Comparison of ENCODE assay signal across 26 cellular contexts in the genomic region with DNA sequence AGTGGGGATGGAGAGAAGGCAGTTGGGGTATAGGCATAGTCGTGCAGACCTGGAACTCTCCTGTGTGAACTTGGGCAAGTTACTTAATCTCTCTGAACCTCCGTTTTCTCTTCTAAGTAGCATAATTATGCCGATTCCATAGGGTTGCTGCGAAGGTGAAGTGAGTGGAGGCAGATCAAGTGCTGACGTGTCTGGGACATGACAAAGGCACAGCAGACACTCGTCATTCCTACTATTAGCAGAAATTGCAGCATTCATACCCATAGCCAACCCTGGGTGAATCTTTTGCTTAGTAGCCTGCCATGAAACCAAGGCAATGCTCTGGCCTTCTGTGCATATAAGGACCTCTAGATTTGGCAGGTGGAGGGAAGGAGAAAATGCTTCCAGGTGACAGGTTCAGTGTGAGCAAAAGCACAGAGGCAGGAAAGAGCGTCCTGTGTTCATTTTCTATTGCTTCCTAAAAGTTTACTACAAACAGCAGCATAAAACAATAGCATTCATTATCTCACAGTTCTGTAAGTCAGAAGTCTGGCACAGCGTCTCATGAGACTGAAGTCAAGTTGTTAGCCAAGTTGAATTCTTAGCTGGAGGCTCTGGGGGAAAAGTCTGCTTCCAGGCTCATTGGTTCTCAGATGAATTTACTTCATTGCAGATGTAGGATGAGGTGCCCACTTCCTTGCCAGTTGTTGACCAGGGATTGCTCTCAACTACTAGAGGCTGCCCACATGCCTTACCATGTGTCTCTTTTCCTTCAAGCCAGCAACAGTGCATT.
A peak's percentile ranks its signal among the peaks of the same experiment; 100 is the strongest.
DNase-seq lines count a peak whose midpoint lies in the region; FAIRE-seq and TF ChIP-seq lines count a peak whose summit lies in the region.
"Had no signal": no experiment of that assay in that cellular context is flagged by ENCODE, and none has a peak within 500 bp of the region (broad histone marks: within the 10 kb centered on the region; RNA-seq: fewer than 3 reads in every experiment).

No MANE protein-coding gene starts in this region.

- no peak overlapping the region for H3K4me3 ChIP-seq in cardiac muscle cell
- no peak overlapping the region for H3K4me3 ChIP-seq in right atrium auricular region
- no peak overlapping the region for H3K4me3 ChIP-seq in endothelial cell of umbilical vein (replicated peaks in 1 of 3; ENCODE audit: insufficient read depth in 1 of 3, low read depth in 1 of 3, low read length in 3 of 3)
- no peak overlapping the region for H3K4me3 ChIP-seq in kidney (ENCODE audit: low read length in 2 of 2)
- H3K4me3 ChIP-seq in tibial nerve: no peak overlapping the region
- H3K4me3 ChIP-seq: adrenal gland, upper lobe of left lung had no signal

- H3K27ac ChIP-seq in cardiac muscle cell (peak overlapping the region; percentile 42), right atrium auricular region (no peak overlapping the region), endothelial cell of umbilical vein (ENCODE audit: insufficient read depth, low read depth, low read length) (no peak overlapping the region), kidney (ENCODE audit: low read depth in 2 of 2, low read length in 2 of 2) (no peak overlapping the region), tibial nerve (peak overlapping the region in 3 of 4 donors; percentile 40 to 75 (median 70))
- H3K27ac ChIP-seq: adrenal gland, upper lobe of left lung had no signal

- POLR2A ChIA-PET in endothelial cell of umbilical vein (lab: Charles Lee): no interaction called here

- TF ChIP-seq CTCF in cardiac muscle cell (IDR thresholded peaks at IDR 0.05; ENCODE audit: low read depth, low read length): no peak
- TF ChIP-seq CTCF in right atrium auricular region (IDR thresholded peaks at IDR 0.05): no peak
- no peak for TF ChIP-seq CTCF in endothelial cell of umbilical vein (IDR thresholded peaks at IDR 0.05; ENCODE audit: extremely low read depth in 1 of 2, insufficient read depth in 1 of 2, low read depth in 1 of 2, low read length in 2 of 2)
- no peak for TF ChIP-seq CTCF in kidney (IDR thresholded peaks at IDR 0.05; ENCODE audit: borderline replicate concordance, extremely low read depth, insufficient read depth)
- TF ChIP-seq CTCF in tibial nerve (IDR thresholded peaks at IDR 0.05): no peak

- dilution Hi-C loops in endothelial cell of umbilical vein (cut with MboI; ENCODE audit: extremely low pct_ligation_motif_present, low sequenced_read_pairs): no loop called here

- no peak overlapping the region for H3K4me2 ChIP-seq in endothelial cell of umbilical vein (ENCODE audit: insufficient read depth, low read length)
- H3K4me2 ChIP-seq: SK-N-SH had no signal

- H3K79me2 ChIP-seq in endothelial cell of umbilical vein (ENCODE audit: control insufficient read depth, insufficient read depth, low read length): no peaks in the 10 kb centered on the region

- TF ChIP-seq POLR2A in endothelial cell of umbilical vein (IDR thresholded peaks at IDR 0.05; ENCODE audit: low read depth, low read length) (no peak), tibial nerve (IDR thresholded peaks at IDR 0.05) (no peak)

- no TSS peak for BruUV-seq in endothelial cell of umbilical vein (replicated peaks; lab: Mats Ljungman, UMichigan)

- FAIRE-seq in endothelial cell of umbilical vein (lab: Jason Lieb, UNC): no peak
- no peak for FAIRE-seq in kidney (lab: Jason Lieb, UNC)
- FAIRE-seq: A204.1, frontal cortex, G401.6 had no signal

- WGBS in tibial nerve, 2 donors: 68 to 71% methylated on average over 8 of the region's 8 CpGs

- intact Hi-C loops in endothelial cell of umbilical vein (cut with micrococcal nuclease) (no loop called here), kidney (cut with DNase I) (no loop called here)

- H3K4me1 ChIP-seq in cardiac muscle cell (ENCODE audit: low read depth) (peaks cover 15% of the 10 kb centered on the region), right atrium auricular region (peaks cover 0 to 37% of the 10 kb centered on the region in 2 donors), endothelial cell of umbilical vein (ENCODE audit: control insufficient read depth, extremely low read depth, insufficient read depth, low read length) (no peaks in the 10 kb centered on the region), kidney (ENCODE audit: control insufficient read depth in 1 of 2, insufficient read depth in 1 of 2, low read depth in 1 of 2, low read length in 2 of 2) (peaks cover 0 to 2% of the 10 kb centered on the region in 2 donors), tibial nerve (peaks cover 0 to 71% (median 21%) of the 10 kb centered on the region in 4 donors)

- CTCF ChIA-PET in endothelial cell of umbilical vein (lab: Charles Lee): no interaction called here

- DNase-seq in cardiac muscle cell (ENCODE audit: low read depth in 1 of 2, low spot score in 1 of 2): peak; percentile 47 to 75
- DNase-seq in right atrium auricular region (ENCODE audit: low spot score): no peak
- DNase-seq in endothelial cell of umbilical vein (ENCODE audit: low read depth, low spot score): peak; percentile 28
- peak; percentile 2 for DNase-seq in kidney
- no peak for DNase-seq in tibial nerve (ENCODE audit: low spot score in 2 of 2)
- no peak for DNase-seq in stimulated activated CD4-positive, alpha-beta T cell treated with anti-CD3 and anti-CD28 coated beads, Interleukin-15, amount 100 ng/mL, for 24 hours
- DNase-seq in activated CD4-positive, alpha-beta T cell treated with anti-CD3 and anti-CD28 coated beads for 4 hours: no peak
- DNase-seq in RKO (ENCODE audit: low spot score): no peak
- DNase-seq: activated CD4-positive, alpha-beta T cell treated with anti-CD3 and anti-CD28 coated beads for 48 hours; activated naive CD4-positive, alpha-beta T cell; activated T-cell treated with anti-CD3 and anti-CD28 coated beads, Interleukin-2, amount 50 U/mL, for 4 hours; adrenal gland; GOT3; hippocampal formation; immature natural killer cell; KBM-7; NCI-H1436; NCI-H2171; NCI-H524 treated with DMSO at 0.1 percent for 48 hours; SK-N-SH; stimulated activated naive CD8-positive, alpha-beta T cell treated with anti-CD3 and anti-CD28 coated beads, Interleukin-15, amount 100 ng/mL, for 72 hours; T-helper 2 cell had no signal

- H2AFZ ChIP-seq in endothelial cell of umbilical vein (ENCODE audit: low read depth, low read length): no peak overlapping the region

- peaks cover 2% of the 10 kb centered on the region for H4K20me1 ChIP-seq in endothelial cell of umbilical vein (replicated peaks; ENCODE audit: control insufficient read depth, extremely low read depth, insufficient read depth, low read length)

- H3K9me3 ChIP-seq in cardiac muscle cell (ENCODE audit: low read depth) (no peaks in the 10 kb centered on the region), right atrium auricular region (no peaks in the 10 kb centered on the region), endothelial cell of umbilical vein (replicated peaks; ENCODE audit: control insufficient read depth, insufficient read depth, low read length) (no peaks in the 10 kb centered on the region), kidney (ENCODE audit: control insufficient read depth in 1 of 2, low read length in 2 of 2) (no peaks in the 10 kb centered on the region), tibial nerve (no peaks in the 10 kb centered on the region)
- H3K9me3 ChIP-seq: adrenal gland, SK-N-SH, upper lobe of left lung had no signal

- no peaks in the 10 kb centered on the region for H3K27me3 ChIP-seq in cardiac muscle cell
- H3K27me3 ChIP-seq in right atrium auricular region: no peaks in the 10 kb centered on the region
- no peaks in the 10 kb centered on the region for H3K27me3 ChIP-seq in endothelial cell of umbilical vein (ENCODE audit: control insufficient read depth in 2 of 2, insufficient read depth in 2 of 2, low read length in 2 of 2)
- H3K27me3 ChIP-seq in tibial nerve: no peaks in the 10 kb centered on the region
- H3K27me3 ChIP-seq: adrenal gland, upper lobe of left lung had no signal

- H3K9ac ChIP-seq in endothelial cell of umbilical vein (replicated peaks; ENCODE audit: extremely low read depth, insufficient read depth, low read length) (no peak overlapping the region), kidney (ENCODE audit: low read length in 2 of 2) (no peak overlapping the region)
- H3K9ac ChIP-seq: SK-N-SH had no signal

- H3K36me3 ChIP-seq in cardiac muscle cell: no peaks in the 10 kb centered on the region
- H3K36me3 ChIP-seq in right atrium auricular region: peaks cover 23% of the 10 kb centered on the region
- H3K36me3 ChIP-seq in endothelial cell of umbilical vein (ENCODE audit: control insufficient read depth in 2 of 2, extremely low read depth in 1 of 2, insufficient read depth in 2 of 2, low read length in 2 of 2): peaks cover 0 to 3% of the 10 kb centered on the region in 2 experiments
- H3K36me3 ChIP-seq in kidney (ENCODE audit: control insufficient read depth in 1 of 2, insufficient read depth in 2 of 2, low read length in 2 of 2): peaks cover 0 to 7% of the 10 kb centered on the region in 2 donors
- H3K36me3 ChIP-seq in tibial nerve: peaks cover 0 to 19% (median 0%) of the 10 kb centered on the region in 3 donors

- peak in 1 of 2 donors; percentile 7 for TF ChIP-seq EP300 in tibial nerve (IDR thresholded peaks at IDR 0.05)

- no peaks in the 10 kb centered on the region for H3K9me1 ChIP-seq in endothelial cell of umbilical vein (replicated peaks; ENCODE audit: control insufficient read depth, extremely low read depth, insufficient read depth, low read length)

TF ChIP-seq in endothelial cell of umbilical vein, 7 proteins besides CTCF, POLR2A, EP300 and RAD21:
- no peak for TF ChIP-seq FOS (IDR thresholded peaks at IDR 0.05; ENCODE audit: borderline replicate concordance, insufficient read depth, low read length)
- TF ChIP-seq JUN (IDR thresholded peaks at IDR 0.05; ENCODE audit: borderline replicate concordance, insufficient read depth, insufficient read length, low read depth): no peak
- no peak for TF ChIP-seq GATA2 (IDR thresholded peaks at IDR 0.05; ENCODE audit: insufficient read depth, insufficient read length, low read depth, low read length)
- no peak for TF ChIP-seq EZH2 (IDR thresholded peaks at IDR 0.05; ENCODE audit: borderline replicate concordance, low read depth, low read length, severe bottlenecking)
- no peak for TF ChIP-seq MAX (IDR thresholded peaks at IDR 0.05; ENCODE audit: insufficient read depth, insufficient read length)
- no peak for TF ChIP-seq MYC (IDR thresholded peaks at IDR 0.05; ENCODE audit: low read depth, low read length)
- TF ChIP-seq POLR2AphosphoS5 (IDR thresholded peaks at IDR 0.05; ENCODE audit: insufficient read depth, low read depth, low read length): no peak

Comparison
In these comparisons a context has a peak if more than half of its experiments do, and no peak if none do; other contexts are left out.
1. DNase-seq: peak in cardiac muscle cell (2 of 2), endothelial cell of umbilical vein (single experiment) and kidney (single experiment); none in right atrium auricular region (single experiment), tibial nerve (0 of 2), stimulated activated CD4-positive, alpha-beta T cell treated with anti-CD3 and anti-CD28 coated beads, Interleukin-15, amount 100 ng/mL, for 24 hours (single experiment), activated CD4-positive, alpha-beta T cell treated with anti-CD3 and anti-CD28 coated beads for 4 hours (0 of 2) and RKO (single experiment).
2. H3K27ac ChIP-seq: peak in cardiac muscle cell (single experiment) and tibial nerve (3 of 4); none in right atrium auricular region (0 of 2), endothelial cell of umbilical vein (single experiment) and kidney (0 of 2).